21 cellular contexts compared by ENCODE assay signal in the genomic region with DNA sequence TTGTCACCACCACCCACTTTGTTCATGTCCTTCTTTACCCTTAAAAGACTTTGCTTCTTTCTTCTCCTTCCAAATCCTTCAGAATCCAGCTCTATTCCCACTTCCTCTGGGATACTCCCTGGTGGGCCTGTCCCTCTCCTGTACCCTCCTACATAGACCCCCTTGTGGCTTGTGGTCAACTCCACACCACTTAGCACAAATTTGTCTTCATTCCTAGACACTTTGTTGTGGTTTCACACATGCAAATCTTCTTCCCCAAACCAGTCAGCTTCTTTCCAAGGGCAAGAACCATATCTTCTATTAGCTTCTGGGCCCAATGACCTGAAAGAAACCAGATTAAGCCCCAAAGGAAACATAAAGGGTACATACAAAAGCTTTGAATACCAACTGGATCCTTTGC.
"Had no signal": no experiment of that assay in that cellular context is flagged by ENCODE, and none has a peak within 500 bp of the region (broad histone marks: within the 10 kb centered on the region; RNA-seq: fewer than 3 reads in every experiment).

No MANE protein-coding gene starts in this region.

- DNase-seq: activated effector memory CD4-positive, alpha-beta T cell treated with Interleukin-2 at 50 U/mL for 16 hours; activated naive CD4-positive, alpha-beta T cell treated with anti-CD3 and anti-CD28 coated beads for 36 hours; activated T-cell treated with anti-CD3 and anti-CD28 coated beads, Interleukin-2, amount 50 U/mL, for 48 hours; anterior cingulate cortex; body of pancreas; cortex of kidney; endodermal cell; head of caudate nucleus; hypothalamus; left cardiac atrium; right cardiac atrium; stimulated activated CD4-positive, alpha-beta T cell treated with anti-CD3 and anti-CD28 coated beads, Interleukin-4, amount 100 ng/mL, for 4 hours; T-cell; testis; upper lobe of left lung had no signal

- H3K27ac ChIP-seq: body of pancreas, cardiac muscle cell, gastroesophageal sphincter, neutrophil, parathyroid adenoma, upper lobe of left lung had no signal

- H3K4me3 ChIP-seq: body of pancreas, cardiac muscle cell, gastroesophageal sphincter, testis, upper lobe of left lung had no signal

- H3K36me3 Mint-ChIP-seq: memory B cell, T-cell had no signal

- ATAC-seq: body of pancreas, gastroesophageal sphincter, left cardiac atrium, right cardiac atrium, T-cell had no signal

- H3K27ac Mint-ChIP-seq: activated naive CD4-positive, alpha-beta T cell treated with anti-CD3 and anti-CD28 coated beads for 36 hours; endodermal cell; memory B cell; T-cell had no signal

- H3K4me3 Mint-ChIP-seq: activated naive CD4-positive, alpha-beta T cell treated with anti-CD3 and anti-CD28 coated beads for 36 hours; endodermal cell; memory B cell; nephron; T-cell had no signal

- H3K36me3 ChIP-seq: cardiac muscle cell, gastroesophageal sphincter, neutrophil, upper lobe of left lung had no signal

- H3K9me3 ChIP-seq: body of pancreas, gastroesophageal sphincter, neutrophil, testis, upper lobe of left lung had no signal

- H2AFZ ChIP-seq: parathyroid adenoma had no signal

- H3K4me1 ChIP-seq: body of pancreas had no signal

- H3K9ac ChIP-seq: parathyroid adenoma had no signal

- H3K27me3 ChIP-seq: body of pancreas, gastroesophageal sphincter, testis, upper lobe of left lung had no signal

- H3K9me3 Mint-ChIP-seq: endodermal cell, memory B cell, nephron, T-cell had no signal
